In genomic region chr9:95284667-95285066, GRCh38 we compare ENCODE assay signal across 2 cellular contexts.
A peak's percentile ranks its signal among the peaks of the same experiment; 100 is the strongest.
TF ChIP-seq lines count a peak whose summit lies in the region.

No MANE protein-coding gene starts in this region.

TF ChIP-seq in liver, 16 proteins besides CTCF, POLR2A, EP300 and RAD21:
- no peak for TF ChIP-seq NR2F2 (IDR thresholded peaks at IDR 0.05)
- no peak for TF ChIP-seq ZBTB33 (IDR thresholded peaks at IDR 0.05)
- no peak for TF ChIP-seq SP1 (IDR thresholded peaks at IDR 0.05)
- TF ChIP-seq, protein P1, sequence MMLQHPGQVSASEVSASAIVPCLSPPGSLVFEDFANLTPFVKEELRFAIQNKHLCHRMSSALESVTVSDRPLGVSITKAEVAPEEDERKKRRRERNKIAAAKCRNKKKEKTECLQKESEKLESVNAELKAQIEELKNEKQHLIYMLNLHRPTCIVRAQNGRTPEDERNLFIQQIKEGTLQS (IDR thresholded peaks at IDR 0.05): no peak
- TF ChIP-seq GABPA (IDR thresholded peaks at IDR 0.05 in 1 of 2, conservative IDR thresholded peaks at IDR 0.05 in 1 of 2): no peak
- TF ChIP-seq YY1 (IDR thresholded peaks at IDR 0.05): no peak
- TF ChIP-seq FOXA2 (IDR thresholded peaks at IDR 0.05): peak; percentile 25
- no peak for TF ChIP-seq HNF4G (IDR thresholded peaks at IDR 0.05)
- TF ChIP-seq JUND (IDR thresholded peaks at IDR 0.05): no peak
- no peak for TF ChIP-seq FOXA1 (IDR thresholded peaks at IDR 0.05)
- TF ChIP-seq, protein P2, sequence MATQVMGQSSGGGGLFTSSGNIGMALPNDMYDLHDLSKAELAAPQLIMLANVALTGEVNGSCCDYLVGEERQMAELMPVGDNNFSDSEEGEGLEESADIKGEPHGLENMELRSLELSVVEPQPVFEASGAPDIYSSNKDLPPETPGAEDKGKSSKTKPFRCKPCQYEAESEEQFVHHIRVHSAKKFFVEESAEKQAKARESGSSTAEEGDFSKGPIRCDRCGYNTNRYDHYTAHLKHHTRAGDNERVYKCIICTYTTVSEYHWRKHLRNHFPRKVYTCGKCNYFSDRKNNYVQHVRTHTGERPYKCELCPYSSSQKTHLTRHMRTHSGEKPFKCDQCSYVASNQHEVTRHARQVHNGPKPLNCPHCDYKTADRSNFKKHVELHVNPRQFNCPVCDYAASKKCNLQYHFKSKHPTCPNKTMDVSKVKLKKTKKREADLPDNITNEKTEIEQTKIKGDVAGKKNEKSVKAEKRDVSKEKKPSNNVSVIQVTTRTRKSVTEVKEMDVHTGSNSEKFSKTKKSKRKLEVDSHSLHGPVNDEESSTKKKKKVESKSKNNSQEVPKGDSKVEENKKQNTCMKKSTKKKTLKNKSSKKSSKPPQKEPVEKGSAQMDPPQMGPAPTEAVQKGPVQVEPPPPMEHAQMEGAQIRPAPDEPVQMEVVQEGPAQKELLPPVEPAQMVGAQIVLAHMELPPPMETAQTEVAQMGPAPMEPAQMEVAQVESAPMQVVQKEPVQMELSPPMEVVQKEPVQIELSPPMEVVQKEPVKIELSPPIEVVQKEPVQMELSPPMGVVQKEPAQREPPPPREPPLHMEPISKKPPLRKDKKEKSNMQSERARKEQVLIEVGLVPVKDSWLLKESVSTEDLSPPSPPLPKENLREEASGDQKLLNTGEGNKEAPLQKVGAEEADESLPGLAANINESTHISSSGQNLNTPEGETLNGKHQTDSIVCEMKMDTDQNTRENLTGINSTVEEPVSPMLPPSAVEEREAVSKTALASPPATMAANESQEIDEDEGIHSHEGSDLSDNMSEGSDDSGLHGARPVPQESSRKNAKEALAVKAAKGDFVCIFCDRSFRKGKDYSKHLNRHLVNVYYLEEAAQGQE (IDR thresholded peaks at IDR 0.05): no peak
- no peak for TF ChIP-seq TAF1 (conservative IDR thresholded peaks at IDR 0.05)
- TF ChIP-seq EGR1 (IDR thresholded peaks at IDR 0.05; ENCODE audit: low read depth in 2 of 2): no peak
- TF ChIP-seq HNF4A (conservative IDR thresholded peaks at IDR 0.05): peak; percentile 52 to 61
- peak; percentile 38 to 63 for TF ChIP-seq RXRA (IDR thresholded peaks at IDR 0.05)
- TF ChIP-seq MAX (IDR thresholded peaks at IDR 0.05): no peak

TF ChIP-seq in HepG2, 621 proteins besides CTCF, POLR2A, EP300 and RAD21:
- TF ChIP-seq ZNF501 (CRISPR knock-in tag; IDR thresholded peaks at IDR 0.05): no peak
